ENCODE assay signal across 35 cellular contexts in genomic region chr3:99949956-99950670, GRCh38.
DNase-seq lines count a peak whose midpoint lies in the region; ATAC-seq and TF ChIP-seq lines count a peak whose summit lies in the region.
"Had no signal": no experiment of that assay in that cellular context is flagged by ENCODE, and none has a peak within 500 bp of the region (broad histone marks: within the 10 kb centered on the region; RNA-seq: fewer than 3 reads in every experiment).

No MANE protein-coding gene starts in this region.

- H4K8ac ChIP-seq in mesenchymal stem cell (ENCODE audit: low read length) = no peak overlapping the region

- peak overlapping the region; percentile 97 for H3K27ac ChIP-seq in mesenchymal stem cell (ENCODE audit: low read length, poor library complexity, severe bottlenecking)
- H3K27ac ChIP-seq in smooth muscle cell (ENCODE audit: low read depth) = peak overlapping the region; percentile 90
- H3K27ac ChIP-seq: C4-2B, colonic mucosa, epithelial cell of prostate, skin epidermis had no signal

- no peaks in the 10 kb centered on the region for H3K79me2 ChIP-seq in smooth muscle cell (ENCODE audit: low read depth)

- ATAC-seq in GM21717 (IDR thresholded peaks at IDR 0.05; ENCODE audit: unreplicated experiment) = no peak
- ATAC-seq in HG02623 (IDR thresholded peaks at IDR 0.05; ENCODE audit: unreplicated experiment) = no peak
- no peak for ATAC-seq in GM18519 (IDR thresholded peaks at IDR 0.05; ENCODE audit: low FRiP score, unreplicated experiment)
- ATAC-seq: GM23338; naive thymus-derived CD4-positive, alpha-beta T cell; stimulated activated naive CD8-positive, alpha-beta T cell treated with anti-CD3 and anti-CD28 coated beads, Interleukin-15, amount 100 ng/mL, for 72 hours had no signal

- H2BK5ac ChIP-seq in mesenchymal stem cell (ENCODE audit: low read depth, low read length, poor library complexity, severe bottlenecking) = no peak overlapping the region

- TF ChIP-seq CTCF in smooth muscle cell (IDR thresholded peaks at IDR 0.05; ENCODE audit: borderline replicate concordance, insufficient read depth, poor library complexity, severe bottlenecking) = no peak

- H2AFZ ChIP-seq in mesenchymal stem cell (ENCODE audit: low read depth, low read length) (no peak overlapping the region), smooth muscle cell (ENCODE audit: low read depth) (no peak overlapping the region)
- H2AFZ ChIP-seq: GM23338 had no signal

- no peak overlapping the region for H4K91ac ChIP-seq in mesenchymal stem cell (ENCODE audit: low read length)

- peaks cover 5% of the 10 kb centered on the region for H3K4me1 ChIP-seq in mesenchymal stem cell (ENCODE audit: control insufficient read depth, insufficient read depth, low read depth, low read length)
- peaks cover 32% of the 10 kb centered on the region for H3K4me1 ChIP-seq in smooth muscle cell (ENCODE audit: low read depth)

- no peak overlapping the region for H3K23ac ChIP-seq in mesenchymal stem cell (ENCODE audit: low read length in 2 of 2)

- H4K20me1 ChIP-seq in smooth muscle cell (ENCODE audit: low read depth) = no peaks in the 10 kb centered on the region

- in situ Hi-C loops in ACHN (cut with HindIII; ENCODE audit: low pct_ligation_motif_present, low pct_unique_long_range_greater_than_20kb, low sequenced_read_pairs) = no loop called here

- 100% methylated on average over 3 of the region's 5 CpGs for WGBS in mesenchymal stem cell
- 91% methylated on average over 5 of the region's 5 CpGs for WGBS in smooth muscle cell (ENCODE audit: low lambda C conversion rate)

- peak; percentile 60 for DNase-seq in ACHN
- DNase-seq in OCI-M1 (lab: John Stamatoyannopoulos, UW) = peak; percentile 37
- no peak for DNase-seq in mesenchymal stem cell
- no peak for DNase-seq in smooth muscle cell (lab: John Stamatoyannopoulos, UW; ENCODE audit: unreplicated experiment)
- DNase-seq in epidermal melanocyte (ENCODE audit: insufficient read length, low spot score) = no peak
- DNase-seq: 8988T; activated CD4-positive, alpha-beta T cell treated with anti-CD3 and anti-CD28 coated beads for 48 hours; activated CD8-positive, alpha-beta memory T cell treated with anti-CD3 and anti-CD28 coated beads for 24 hours; activated naive CD8-positive, alpha-beta T cell treated with anti-CD3 and anti-CD28 coated beads for 36 hours; activated T-cell treated with anti-CD3 and anti-CD28 coated beads for 4 hours; anterior cingulate cortex; colonic mucosa; COR-L47; DMS79; effector CD4-positive, alpha-beta T cell; HFFc6; midbrain; naive thymus-derived CD4-positive, alpha-beta T cell; NCI-H1105; NCI-H187; NCI-H2171; NCI-H82; nucleus accumbens; retina; stimulated activated CD4-positive, alpha-beta T cell treated with anti-CD3 and anti-CD28 coated beads, Interleukin-1b, Interleukin-23, amount 100 ng/mL, for 48 hours; stimulated activated naive CD8-positive, alpha-beta T cell treated with anti-CD3 and anti-CD28 coated beads, Interleukin-15, amount 100 ng/mL, for 72 hours; T1000; transverse colon had no signal

- H3K79me1 ChIP-seq in mesenchymal stem cell (replicated peaks; ENCODE audit: low read length, poor library complexity, severe bottlenecking) = peaks cover 6% of the 10 kb centered on the region

- no peak overlapping the region for H2BK12ac ChIP-seq in mesenchymal stem cell (ENCODE audit: low read length in 2 of 2)

- H3K9me3 ChIP-seq in mesenchymal stem cell (ENCODE audit: control insufficient read depth, low read length) = no peaks in the 10 kb centered on the region
- no peaks in the 10 kb centered on the region for H3K9me3 ChIP-seq in smooth muscle cell (replicated peaks; ENCODE audit: low read depth)
- H3K9me3 ChIP-seq: colonic mucosa, transverse colon had no signal

- H3K4ac ChIP-seq in mesenchymal stem cell (ENCODE audit: low read depth in 1 of 2, low read length in 2 of 2) = no peak overlapping the region

- H3K4me3 ChIP-seq in mesenchymal stem cell (ENCODE audit: insufficient read depth in 1 of 2, low read depth in 1 of 2, low read length in 2 of 2) = no peak overlapping the region
- no peak overlapping the region for H3K4me3 ChIP-seq in smooth muscle cell
- H3K4me3 ChIP-seq: colonic mucosa, GM23338, skin epidermis, transverse colon had no signal

- H3K18ac ChIP-seq in mesenchymal stem cell (ENCODE audit: low read depth in 1 of 2, low read length in 2 of 2) = no peak overlapping the region

- H3K36me3 ChIP-seq in mesenchymal stem cell (ENCODE audit: control insufficient read depth in 1 of 2, insufficient read depth in 2 of 2, low read depth in 1 of 2, low read length in 2 of 2) (no peaks in the 10 kb centered on the region), smooth muscle cell (ENCODE audit: low read depth) (no peaks in the 10 kb centered on the region)
- H3K36me3 ChIP-seq: colonic mucosa, transverse colon had no signal

- no peak overlapping the region for H2BK15ac ChIP-seq in mesenchymal stem cell (ENCODE audit: low read depth, poor library complexity, severe bottlenecking)

- H3K27me3 ChIP-seq in mesenchymal stem cell (ENCODE audit: control insufficient read depth in 1 of 2, insufficient read depth in 1 of 2, low read length in 2 of 2) (no peaks in the 10 kb centered on the region), smooth muscle cell (ENCODE audit: low read depth) (no peaks in the 10 kb centered on the region)
- H3K27me3 ChIP-seq: colonic mucosa, transverse colon had no signal

- H2BK120ac ChIP-seq in mesenchymal stem cell (ENCODE audit: low read depth, low read length) = no peak overlapping the region

- peak overlapping the region; percentile 52 for H3K4me2 ChIP-seq in mesenchymal stem cell (ENCODE audit: low read length, poor library complexity, severe bottlenecking)
- H3K4me2 ChIP-seq in smooth muscle cell = no peak overlapping the region
- H3K4me2 ChIP-seq: GM23338 had no signal

- H3K9ac ChIP-seq in mesenchymal stem cell (ENCODE audit: low read length) (no peak overlapping the region), smooth muscle cell (ENCODE audit: low read depth) (no peak overlapping the region)

- peak overlapping the region; percentile 75 for H2AK5ac ChIP-seq in mesenchymal stem cell (ENCODE audit: low read length, severe bottlenecking)

- peaks cover 9% of the 10 kb centered on the region for H3F3A ChIP-seq in smooth muscle cell (ENCODE audit: low read depth)

- H3K14ac ChIP-seq in mesenchymal stem cell (ENCODE audit: low read length in 2 of 2) = no peak overlapping the region

Comparison
In these comparisons a context has a peak if more than half of its experiments do, and no peak if none do; other contexts are left out.
1. DNase-seq: peak in ACHN (single experiment) and OCI-M1 (single experiment); none in mesenchymal stem cell (single experiment), smooth muscle cell (single experiment) and epidermal melanocyte (single experiment).